8 cellular contexts compared by ENCODE assay signal in the genomic region with DNA sequence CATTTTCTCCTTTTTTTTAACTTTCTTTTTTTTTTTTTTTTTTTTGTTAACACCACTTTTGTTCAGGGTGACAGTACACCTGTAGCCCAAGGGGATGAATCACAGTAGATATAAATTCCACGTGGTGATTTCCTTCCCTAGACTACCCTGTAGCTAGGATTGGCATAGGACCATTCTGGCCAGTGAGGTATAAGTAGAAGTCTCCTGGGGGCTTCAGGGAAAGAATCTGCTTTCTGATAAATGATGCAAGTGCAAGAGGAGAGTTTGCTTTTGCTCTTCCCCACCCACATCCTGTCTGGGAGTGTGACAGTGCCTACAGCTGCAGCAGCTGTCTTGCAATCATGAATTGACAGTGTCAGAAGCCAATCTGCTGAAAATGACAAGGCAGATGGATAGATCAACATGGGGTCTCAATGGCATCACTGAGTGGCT.
DNase-seq lines count a peak whose midpoint lies in the region; ATAC-seq and TF ChIP-seq lines count a peak whose summit lies in the region.

No MANE protein-coding gene starts in this region.

- peak; percentile 56 for TF ChIP-seq POLR2A in GM19099 (IDR thresholded peaks at IDR 0.05; ENCODE audit: extremely low read depth, insufficient read length, low read depth)

- peak overlapping the region; percentile 56 for H3K4me3 Mint-ChIP-seq in activated naive CD8-positive, alpha-beta T cell treated with anti-CD3 and anti-CD28 coated beads, Interleukin-2, amount 10 ng/mL, durations not matched to agents 7 days and 5 days

- H3K9me3 Mint-ChIP-seq in activated naive CD8-positive, alpha-beta T cell treated with anti-CD3 and anti-CD28 coated beads, Interleukin-2, amount 10 ng/mL, durations not matched to agents 7 days and 5 days: peaks cover 3% of the 10 kb centered on the region

- no peaks in the 10 kb centered on the region for H3K36me3 ChIP-seq in BE2C

- H3K27me3 ChIP-seq in BE2C: peaks cover 14% of the 10 kb centered on the region

- no peaks in the 10 kb centered on the region for H3K27me3 Mint-ChIP-seq in activated naive CD8-positive, alpha-beta T cell treated with anti-CD3 and anti-CD28 coated beads, Interleukin-2, amount 10 ng/mL, durations not matched to agents 7 days and 5 days

- H3K36me3 Mint-ChIP-seq in activated naive CD8-positive, alpha-beta T cell treated with anti-CD3 and anti-CD28 coated beads, Interleukin-2, amount 10 ng/mL, durations not matched to agents 7 days and 5 days: peaks cover 11% of the 10 kb centered on the region

- no peaks in the 10 kb centered on the region for H3K9me3 ChIP-seq in BE2C

- intact Hi-C loops in left colon (cut with DNase I, micrococcal nuclease): no loop called here

- POLR2A ChIA-PET in activated naive CD8-positive, alpha-beta T cell treated with anti-CD3 and anti-CD28 coated beads, Interleukin-2, amount 10 ng/mL, durations not matched to agents 7 days and 5 days (lab: Charles Lee): interaction anchor here (0.6 to 1.3 kb wide), 8 partner anchors 25 to 774 kb away, joined by 3 to 4 read pairs (median 3); partner anchors contain the start of gene TOMM7

- no peak overlapping the region for H3K4me3 ChIP-seq in BE2C (ENCODE audit: low read depth, low read length)

- DNase-seq in BE2C (peak; percentile 15), SHP77 (lab: John Stamatoyannopoulos, UW) (peak; percentile 58 to 59), NCI-H2029 (lab: John Stamatoyannopoulos, UW) (no peak), left colon (no peak)
- peak; percentile 43 for DNase-seq in activated naive CD8-positive, alpha-beta T cell treated with anti-CD3 and anti-CD28 coated beads, Interleukin-2, amount 10 ng/mL, durations not matched to agents 7 days and 5 days
- DNase-seq in stimulated activated CD8-positive, alpha-beta memory T cell treated with anti-CD3 and anti-CD28 coated beads, Interleukin-7, amount 100 ng/mL, for 4 hours (ENCODE audit: low read depth in 2 of 2): peak; percentile 32 to 55

- peak; percentile 90 for ATAC-seq in HG03139 (IDR thresholded peaks at IDR 0.05; ENCODE audit: unreplicated experiment)
- ATAC-seq in activated naive CD8-positive, alpha-beta T cell treated with anti-CD3 and anti-CD28 coated beads, Interleukin-2, amount 10 ng/mL, durations not matched to agents 7 days and 5 days (ENCODE audit: low read depth): peak; percentile 98
- ATAC-seq in left colon: no peak

- peaks cover 26% of the 10 kb centered on the region for H3K4me1 Mint-ChIP-seq in activated naive CD8-positive, alpha-beta T cell treated with anti-CD3 and anti-CD28 coated beads, Interleukin-2, amount 10 ng/mL, durations not matched to agents 7 days and 5 days

- peak overlapping the region; percentile 85 for H3K27ac Mint-ChIP-seq in activated naive CD8-positive, alpha-beta T cell treated with anti-CD3 and anti-CD28 coated beads, Interleukin-2, amount 10 ng/mL, durations not matched to agents 7 days and 5 days

- no peak for TF ChIP-seq CTCF in BE2C (IDR thresholded peaks at IDR 0.05; ENCODE audit: low read depth, low read length)

- no peaks in the 10 kb centered on the region for H3K4me1 ChIP-seq in BE2C

Comparison
In these comparisons a context has a peak if more than half of its experiments do, and no peak if none do; other contexts are left out.
1. DNase-seq: peak in BE2C (single experiment), SHP77 (2 of 2), activated naive CD8-positive, alpha-beta T cell treated with anti-CD3 and anti-CD28 coated beads, Interleukin-2, amount 10 ng/mL, durations not matched to agents 7 days and 5 days (single experiment) and stimulated activated CD8-positive, alpha-beta memory T cell treated with anti-CD3 and anti-CD28 coated beads, Interleukin-7, amount 100 ng/mL, for 4 hours (2 of 2); none in NCI-H2029 (single experiment) and left colon (0 of 2).